20 cellular contexts compared by ENCODE assay signal in genomic region chrX:38336538-38337240, GRCh38. TPM values are rescaled to one million over a fixed set of nuclear protein-coding genes. Genes with fewer than 3 reads are reported as not detected.
"Had no signal": no experiment of that assay in that cellular context is flagged by ENCODE, and none has a peak within 500 bp of the region (broad histone marks: within the 10 kb centered on the region; RNA-seq: fewer than 3 reads in every experiment).

No MANE protein-coding gene starts in this region.

- H3K36me3 Mint-ChIP-seq: activated CD4-positive, alpha-beta memory T cell treated with anti-CD3 and anti-CD28 coated beads for 36 hours; activated naive CD8-positive, alpha-beta T cell treated with anti-CD3 and anti-CD28 coated beads for 36 hours; natural killer cell had no signal

- H3K9me3 ChIP-seq: psoas muscle, sigmoid colon, upper lobe of left lung had no signal

- DNase-seq: activated CD4-positive, alpha-beta memory T cell treated with anti-CD3 and anti-CD28 coated beads for 36 hours; activated CD4-positive, alpha-beta T cell treated with anti-CD3 and anti-CD28 coated beads for 1 hour; activated gamma-delta T cell treated with Interleukin-2 at 50 U/mL for 16 hours; activated naive CD8-positive, alpha-beta T cell treated with anti-CD3 and anti-CD28 coated beads for 36 hours; activated T-cell treated with anti-CD3 and anti-CD28 coated beads, Interleukin-2, amount 50 U/mL, for 72 hours; brain microvascular endothelial cell; endodermal cell; hypothalamus; mammary epithelial cell; natural killer cell; psoas muscle; sigmoid colon; stimulated activated CD4-positive, alpha-beta T cell treated with anti-CD3 and anti-CD28 coated beads, Interleukin-12 subunit alpha, Interleukin-12 subunit beta, amount 100 ng/mL, for 4 hours; stimulated activated naive CD4-positive, alpha-beta T cell; upper lobe of left lung had no signal

- H3K4me3 Mint-ChIP-seq: activated CD4-positive, alpha-beta memory T cell treated with anti-CD3 and anti-CD28 coated beads for 36 hours; activated naive CD8-positive, alpha-beta T cell treated with anti-CD3 and anti-CD28 coated beads for 36 hours; activated T-cell treated with anti-CD3 and anti-CD28 coated beads, Interleukin-2, amount 50 U/mL, for 72 hours; dendritic cell treated with granulocyte-macrophage colony-stimulating factor and Interleukin-4, amounts not matched to agents 40 ng/mL and 50 ng/mL, for 4 days; endodermal cell; natural killer cell; T-helper 2 cell treated with Interferon-gamma antibody and Interleukin-4, amounts not matched to agents 5 μg/mL and 100 μg/mL, for 36 hours had no signal

- H3K27ac Mint-ChIP-seq: activated CD4-positive, alpha-beta memory T cell treated with anti-CD3 and anti-CD28 coated beads for 36 hours; activated naive CD8-positive, alpha-beta T cell treated with anti-CD3 and anti-CD28 coated beads for 36 hours; activated T-cell treated with anti-CD3 and anti-CD28 coated beads, Interleukin-2, amount 50 U/mL, for 72 hours; dendritic cell treated with granulocyte-macrophage colony-stimulating factor and Interleukin-4, amounts not matched to agents 40 ng/mL and 50 ng/mL, for 4 days; endodermal cell; natural killer cell; T-helper 2 cell treated with Interferon-gamma antibody and Interleukin-4, amounts not matched to agents 5 μg/mL and 100 μg/mL, for 36 hours had no signal

- H3K27me3 Mint-ChIP-seq: dendritic cell treated with granulocyte-macrophage colony-stimulating factor and Interleukin-4, amounts not matched to agents 40 ng/mL and 50 ng/mL, for 4 days had no signal

- H3K27me3 ChIP-seq: brain microvascular endothelial cell, upper lobe of left lung had no signal

- H3K27ac ChIP-seq: brain microvascular endothelial cell, psoas muscle, sigmoid colon had no signal

- H3K4me3 ChIP-seq: psoas muscle, sigmoid colon, upper lobe of left lung had no signal

- H3K4me1 Mint-ChIP-seq: activated naive CD8-positive, alpha-beta T cell treated with anti-CD3 and anti-CD28 coated beads for 36 hours; natural killer cell had no signal

- H3K4me1 ChIP-seq: psoas muscle, sigmoid colon, upper lobe of left lung had no signal

- H3K9me3 Mint-ChIP-seq: activated CD4-positive, alpha-beta memory T cell treated with anti-CD3 and anti-CD28 coated beads for 36 hours; activated naive CD8-positive, alpha-beta T cell treated with anti-CD3 and anti-CD28 coated beads for 36 hours; activated T-cell treated with anti-CD3 and anti-CD28 coated beads, Interleukin-2, amount 50 U/mL, for 72 hours; dendritic cell treated with granulocyte-macrophage colony-stimulating factor and Interleukin-4, amounts not matched to agents 40 ng/mL and 50 ng/mL, for 4 days; natural killer cell; T-helper 2 cell treated with Interferon-gamma antibody and Interleukin-4, amounts not matched to agents 5 μg/mL and 100 μg/mL, for 36 hours had no signal

- H3K36me3 ChIP-seq: brain microvascular endothelial cell, sigmoid colon, upper lobe of left lung had no signal

RNA-seq across cellular contexts. Expression of gene OTC, which starts 15.7 kb away (rescaled TPM):
- total RNA-seq: activated CD4-positive, alpha-beta memory T cell treated with anti-CD3 and anti-CD28 coated beads for 36 hours; activated naive CD8-positive, alpha-beta T cell treated with anti-CD3 and anti-CD28 coated beads for 36 hours; activated T-cell treated with anti-CD3 and anti-CD28 coated beads, Interleukin-2, amount 50 U/mL, for 72 hours; endodermal cell; esophagus mucosa; glomerular endothelial cell; mammary epithelial cell; mononuclear cell; natural killer cell had no signal
